ENCODE assay signal across 14 cellular contexts in the genomic region with DNA sequence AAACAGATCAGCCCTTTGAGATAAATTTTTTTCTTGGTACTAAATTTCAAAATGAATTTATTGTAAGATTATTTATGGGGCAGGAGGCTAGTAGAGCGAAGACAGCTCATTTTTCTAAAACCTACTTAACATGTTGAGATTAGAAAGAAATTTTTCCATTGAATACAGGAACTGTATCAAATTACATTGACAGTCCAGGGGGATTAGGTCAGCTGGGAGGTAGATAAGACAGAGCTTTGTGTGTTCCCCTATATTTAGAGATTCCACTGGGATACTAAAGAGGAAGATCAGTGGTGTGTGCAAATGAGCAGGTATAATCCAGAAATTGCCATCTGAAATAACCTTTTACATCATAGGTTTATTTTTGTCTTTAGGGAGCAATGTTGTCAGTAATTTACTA.
"Had no signal": no experiment of that assay in that cellular context is flagged by ENCODE, and none has a peak within 500 bp of the region (broad histone marks: within the 10 kb centered on the region; RNA-seq: fewer than 3 reads in every experiment).

No MANE protein-coding gene starts in this region.

- H3K27ac ChIP-seq: cardiac muscle cell, esophagus muscularis mucosa, lower lobe of right lung, pancreas, thoracic aorta had no signal

- ATAC-seq: left cardiac atrium, lower lobe of right lung, pancreas had no signal

- H3K4me3 ChIP-seq: cardiac muscle cell, esophagus muscularis mucosa, lower lobe of right lung, pancreas, thoracic aorta had no signal

- DNase-seq: activated B cell treated with CpG ODN at 0.5 μM for 24 hours; activated CD4-positive, alpha-beta T cell treated with anti-CD3 and anti-CD28 coated beads, Interleukin-2, amount 10 ng/mL, durations not matched to agents 7 days and 5 days; activated CD8-positive, alpha-beta memory T cell treated with anti-CD3 and anti-CD28 coated beads for 24 hours; activated naive CD4-positive, alpha-beta T cell treated with anti-CD3 and anti-CD28 coated beads for 36 hours; left cardiac atrium; lower lobe of right lung; naive B cell; pancreas; stimulated activated CD4-positive, alpha-beta T cell treated with anti-CD3 and anti-CD28 coated beads, Interleukin-15, amount 100 ng/mL, for 24 hours; stimulated activated CD4-positive, alpha-beta T cell treated with anti-CD3 and anti-CD28 coated beads, Interleukin-4, amount 100 ng/mL, for 24 hours had no signal

- FAIRE-seq: endometrium, pancreas had no signal

- H3K36me3 ChIP-seq: cardiac muscle cell, esophagus muscularis mucosa, lower lobe of right lung, pancreas, thoracic aorta had no signal

- H3K4me1 ChIP-seq: lower lobe of right lung, pancreas had no signal

- H3K27me3 ChIP-seq: cardiac muscle cell, esophagus muscularis mucosa, pancreas had no signal

- H3K9me3 ChIP-seq: esophagus muscularis mucosa, lower lobe of right lung, pancreas, thoracic aorta had no signal
